In genomic region chr6:134173936-134174789, GRCh38 we compare ENCODE assay signal across 8 cellular contexts.
A peak's percentile ranks its signal among the peaks of the same experiment; 100 is the strongest.
DNase-seq lines count a peak whose midpoint lies in the region; TF ChIP-seq lines count a peak whose summit lies in the region.

No MANE protein-coding gene starts in this region.

- no peaks in the 10 kb centered on the region for H3K9me3 Mint-ChIP-seq in nephron

- peak; percentile 91 for DNase-seq in activated gamma-delta T cell treated with Interleukin-2 at 50 U/mL for 16 hours
- no peak for DNase-seq in activated gamma-delta T cell (lab: John Stamatoyannopoulos, UW)
- DNase-seq in LoVo (ENCODE audit: low spot score): peak; percentile 77
- peak; percentile 76 for DNase-seq in RPMI8226
- DNase-seq in activated T-helper 9 cell treated with anti-CD3 and anti-CD28 coated beads, Interleukin-2, amount 50 U/mL, for 16 hours (ENCODE audit: low read depth): peak; percentile 83
- peak; percentile 94 for DNase-seq in fibroblast of the aortic adventitia (ENCODE audit: low read depth)
- DNase-seq in stimulated activated naive CD4-positive, alpha-beta T cell treated with Interleukin-2 at 50 U/mL for 16 hours (lab: John Stamatoyannopoulos, UW): peak; percentile 80

- TF ChIP-seq CTCF in fibroblast of the aortic adventitia (IDR thresholded peaks at IDR 0.05; ENCODE audit: insufficient read depth, low read length) (peak; percentile 65), nephron (IDR thresholded peaks at IDR 0.05; ENCODE audit: unreplicated experiment in 3 of 3) (peak; percentile 83 to 89 (median 87))

- peak overlapping the region; percentile 62 to 70 (median 69) for H3K27ac Mint-ChIP-seq in nephron

- H3K4me1 Mint-ChIP-seq in nephron: peaks cover 59% of the 10 kb centered on the region

- H3K27me3 Mint-ChIP-seq in nephron (ENCODE audit: low read depth): peaks cover 24% of the 10 kb centered on the region

- H3K4me3 ChIP-seq in fibroblast of the aortic adventitia (ENCODE audit: low read depth, low read length): peak overlapping the region; percentile 66

- H3K36me3 Mint-ChIP-seq in nephron (ENCODE audit: low read depth): peaks cover 42% of the 10 kb centered on the region

- H3K4me3 Mint-ChIP-seq in nephron: peak overlapping the region; percentile 85 to 98 (median 90)
